Comparison of ENCODE assay signal across 17 cellular contexts in the genomic region with DNA sequence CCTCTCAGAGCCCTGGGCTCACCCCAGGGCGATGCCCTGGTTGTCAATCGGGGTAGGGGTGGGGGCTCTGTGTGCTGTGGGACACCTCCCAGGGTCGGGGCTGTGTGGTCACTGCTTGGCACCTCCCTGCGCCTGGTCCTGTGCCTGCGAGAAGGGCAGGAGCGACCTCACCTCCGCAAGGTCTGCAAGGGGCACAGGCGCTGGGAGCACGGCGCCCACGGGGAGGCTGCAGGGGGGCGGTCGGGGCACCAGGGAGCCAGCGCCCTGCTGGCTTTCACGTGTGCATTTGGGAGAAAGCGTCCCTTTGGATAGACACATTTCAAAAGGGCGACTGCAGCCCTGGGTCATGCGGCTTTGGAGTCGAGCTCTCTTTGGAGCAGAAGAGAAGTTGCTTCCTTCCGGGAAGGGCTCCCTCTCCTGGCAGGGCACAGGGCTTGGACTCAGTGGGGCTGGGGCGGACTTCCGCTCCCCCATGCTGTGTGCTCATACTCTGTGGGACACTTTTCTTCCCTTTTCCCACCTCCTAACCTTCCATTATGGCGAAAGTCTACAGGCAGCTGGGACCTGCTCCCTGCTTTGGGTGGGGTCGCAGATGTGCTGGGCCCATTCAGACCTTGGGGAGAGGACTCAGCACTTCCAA. TPM values are rescaled to one million over a fixed set of nuclear protein-coding genes. Genes with fewer than 3 reads are reported as not detected.
DNase-seq lines count a peak whose midpoint lies in the region; ATAC-seq and TF ChIP-seq lines count a peak whose summit lies in the region.
"Had no signal": no experiment of that assay in that cellular context is flagged by ENCODE, and none has a peak within 500 bp of the region (broad histone marks: within the 10 kb centered on the region; RNA-seq: fewer than 3 reads in every experiment).

No MANE protein-coding gene starts in this region.

- no peaks in the 10 kb centered on the region for H3K27me3 ChIP-seq in Panc1 (ENCODE audit: control insufficient read depth, insufficient read depth, low read length)
- peaks cover 2% of the 10 kb centered on the region for H3K27me3 ChIP-seq in foreskin keratinocyte
- H3K27me3 ChIP-seq in upper lobe of right lung, result no peaks in the 10 kb centered on the region

- POLR2A ChIA-PET in Panc1 (lab: Charles Lee), result no interaction called here

- H3K4me1 Mint-ChIP-seq in stimulated activated naive CD8-positive, alpha-beta T cell treated with anti-CD3 and anti-CD28 coated beads, Interleukin-15, amount 100 ng/mL, for 72 hours, result no peaks in the 10 kb centered on the region

- H3K27ac ChIP-seq in Panc1 (ENCODE audit: low read length) (no peak overlapping the region), foreskin keratinocyte (no peak overlapping the region), upper lobe of right lung (no peak overlapping the region)
- H3K27ac ChIP-seq: A549, SJCRH30 had no signal

- H3K4me3 ChIP-seq in Panc1 (ENCODE audit: low read depth in 2 of 2, low read length in 2 of 2) (no peak overlapping the region), upper lobe of right lung (no peak overlapping the region)
- H3K4me3 ChIP-seq: A549, SJCRH30 had no signal

- TF ChIP-seq CTCF in Panc1 (IDR thresholded peaks at IDR 0.05) (peak; percentile 23; the same call in 1 of the 2 replicates), foreskin keratinocyte (conservative IDR thresholded peaks at IDR 0.05) (peak; percentile 16), upper lobe of right lung (IDR thresholded peaks at IDR 0.05) (no peak)

- no peak overlapping the region for H3K4me3 Mint-ChIP-seq in stimulated activated naive CD8-positive, alpha-beta T cell treated with anti-CD3 and anti-CD28 coated beads, Interleukin-15, amount 100 ng/mL, for 72 hours
- H3K4me3 Mint-ChIP-seq: CD4-positive, alpha-beta T cell had no signal

- H3K9me3 ChIP-seq in Panc1 (ENCODE audit: control insufficient read depth, insufficient read depth, low read depth, low read length), result no peaks in the 10 kb centered on the region
- no peaks in the 10 kb centered on the region for H3K9me3 ChIP-seq in upper lobe of right lung
- H3K9me3 ChIP-seq: A549, SJCRH30 had no signal

- CTCF ChIA-PET in Panc1 (lab: Charles Lee), result no interaction called here

- DNase-seq in stimulated activated naive CD8-positive, alpha-beta T cell treated with anti-CD3 and anti-CD28 coated beads, Interleukin-15, amount 100 ng/mL, for 72 hours, result no peak
- no peak for DNase-seq in stimulated activated naive CD8-positive, alpha-beta T cell treated with anti-CD3 and anti-CD28 coated beads, Interleukin-15, Interleukin-2, amounts not matched to agents 100 U/mL and 50 U/mL, for 24 hours
- DNase-seq in Panc1 (ENCODE audit: low read depth, low spot score) (no peak), foreskin keratinocyte (no peak), upper lobe of right lung (no peak), GM03348 (ENCODE audit: low spot score) (no peak), NCI-H2107 (lab: John Stamatoyannopoulos, UW) (no peak)
- no peak for DNase-seq in stimulated activated CD4-positive, alpha-beta T cell treated with anti-CD3 and anti-CD28 coated beads, Interleukin-4, amount 100 ng/mL, for 24 hours
- DNase-seq: Calu3; CD4-positive, alpha-beta T cell; NCI-H1092; NCI-H1694; NCI-H446; NCI-H774; RPMI8226 had no signal

- H3K27ac Mint-ChIP-seq in stimulated activated naive CD8-positive, alpha-beta T cell treated with anti-CD3 and anti-CD28 coated beads, Interleukin-15, amount 100 ng/mL, for 72 hours, result no peak overlapping the region
- H3K27ac Mint-ChIP-seq: CD4-positive, alpha-beta T cell had no signal

- no peaks in the 10 kb centered on the region for H3K27me3 Mint-ChIP-seq in stimulated activated naive CD8-positive, alpha-beta T cell treated with anti-CD3 and anti-CD28 coated beads, Interleukin-15, amount 100 ng/mL, for 72 hours

- intact Hi-C loops in Panc1 (cut with micrococcal nuclease; ENCODE audit: unreplicated experiment), result loop anchor here (10.0 kb wide), 2 partner anchors 1031 to 1221 kb away; no protein-coding TSS in a partner anchor
- intact Hi-C loops in upper lobe of right lung (cut with DNase I), result no loop called here

- H3K36me3 ChIP-seq in Panc1 (ENCODE audit: control insufficient read depth, insufficient read depth, low read length) (no peaks in the 10 kb centered on the region), upper lobe of right lung (no peaks in the 10 kb centered on the region)
- H3K36me3 ChIP-seq: SJCRH30 had no signal

- peak; percentile 26 for ATAC-seq in stimulated activated naive CD8-positive, alpha-beta T cell treated with anti-CD3 and anti-CD28 coated beads, Interleukin-15, amount 100 ng/mL, for 72 hours
- no peak for ATAC-seq in stimulated activated naive CD8-positive, alpha-beta T cell treated with anti-CD3 and anti-CD28 coated beads, Interleukin-15, Interleukin-2, amounts not matched to agents 100 U/mL and 50 U/mL, for 24 hours
- ATAC-seq in Panc1 (no peak), foreskin keratinocyte (no peak), upper lobe of right lung (peak; percentile 34)

- no TSS peak for BruUV-seq in Panc1 (replicated peaks; lab: Mats Ljungman, UMichigan)

- no peaks in the 10 kb centered on the region for H3K4me1 ChIP-seq in Panc1 (ENCODE audit: control insufficient read depth, insufficient read depth, low read length)
- H3K4me1 ChIP-seq in foreskin keratinocyte, result peaks cover 10% of the 10 kb centered on the region
- H3K4me1 ChIP-seq in upper lobe of right lung, result no peaks in the 10 kb centered on the region
- H3K4me1 ChIP-seq: A549, SJCRH30 had no signal

- in situ Hi-C loops in Panc1 (cut with HindIII; ENCODE audit: low pct_unique_long_range_greater_than_20kb, low sequenced_read_pairs), result no loop called here

- no peaks in the 10 kb centered on the region for H3K9me3 Mint-ChIP-seq in stimulated activated naive CD8-positive, alpha-beta T cell treated with anti-CD3 and anti-CD28 coated beads, Interleukin-15, amount 100 ng/mL, for 72 hours
- H3K9me3 Mint-ChIP-seq: CD4-positive, alpha-beta T cell had no signal

RNA-seq across cellular contexts. Expression of a gene that starts 52.8 kb away (rescaled TPM):
- total RNA-seq in Panc1 (2021; ENCODE audit: unreplicated experiment) (not detected), foreskin keratinocyte (0.17 and 0.18 TPM in 2 replicates), upper lobe of right lung (1.6 TPM)
- polyA plus RNA-seq in Panc1 (2012; ENCODE audit: insufficient read length), result not detected
- polyA plus RNA-seq in foreskin keratinocyte, result 0.10 and 0.11 TPM in 2 replicates
- total RNA-seq: CD4-positive, alpha-beta T cell had no signal
- polyA plus RNA-seq: A549 had no signal

Comparison
In these comparisons a context has a peak if more than half of its experiments do, and no peak if none do; other contexts are left out.
1. ATAC-seq: peak in stimulated activated naive CD8-positive, alpha-beta T cell treated with anti-CD3 and anti-CD28 coated beads, Interleukin-15, amount 100 ng/mL, for 72 hours (single experiment) and upper lobe of right lung (single experiment); none in stimulated activated naive CD8-positive, alpha-beta T cell treated with anti-CD3 and anti-CD28 coated beads, Interleukin-15, Interleukin-2, amounts not matched to agents 100 U/mL and 50 U/mL, for 24 hours (single experiment), Panc1 (single experiment) and foreskin keratinocyte (single experiment).